8 cellular contexts compared by ENCODE assay signal in the genomic region with DNA sequence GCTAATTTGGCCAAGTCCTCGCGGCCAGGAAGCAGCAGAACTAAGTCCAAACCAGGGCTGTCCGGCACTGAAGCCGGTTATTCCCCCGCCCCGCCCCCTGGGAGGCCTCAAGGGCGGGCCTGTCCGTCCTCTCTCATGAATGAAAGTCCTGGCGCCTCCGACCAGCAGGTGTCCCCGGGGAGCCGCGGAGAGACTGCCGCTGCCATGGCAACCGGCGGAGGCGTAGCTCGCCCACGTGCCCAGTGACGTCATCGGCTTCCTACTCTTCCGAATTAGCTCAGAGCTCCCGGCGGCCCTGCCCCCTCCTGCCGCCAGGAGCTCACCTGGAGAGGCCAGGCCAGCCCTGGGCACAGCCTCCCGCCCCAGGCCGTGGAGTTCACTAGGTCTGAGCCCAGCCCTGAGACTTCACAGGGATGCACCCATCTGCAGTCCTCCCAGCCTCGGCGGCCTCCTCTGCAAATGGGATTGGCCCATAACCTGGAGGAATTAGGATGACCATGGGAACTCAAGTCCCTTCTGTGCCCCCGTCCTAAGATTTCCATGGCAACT. TPM values are rescaled to one million over a fixed set of nuclear protein-coding genes. Genes with fewer than 3 reads are reported as not detected.
DNase-seq lines count a peak whose midpoint lies in the region; ATAC-seq, FAIRE-seq and TF ChIP-seq lines count a peak whose summit lies in the region.

No MANE protein-coding gene starts in this region.

- DNase-seq in 8988T (peak; percentile 100), NCI-H2227 (lab: John Stamatoyannopoulos, UW; ENCODE audit: unreplicated experiment) (peak; percentile 98), bronchial epithelial cell (ENCODE audit: low read depth) (peak; percentile 94)

- H3K4me1 ChIP-seq in iPS-20b (ENCODE audit: insufficient read depth, low read length) = peaks cover 7% of the 10 kb centered on the region; the same call in 1 of the 2 replicates
- H3K4me1 ChIP-seq in skeletal muscle tissue (ENCODE audit: control insufficient read depth in 3 of 3, insufficient read depth in 3 of 3, low read length in 3 of 3) = peaks cover 14 to 29% (median 23%) of the 10 kb centered on the region in 3 donors

- H3K27ac ChIP-seq in iPS-20b (ENCODE audit: low read length) = peak overlapping the region; percentile 39
- H3K27ac ChIP-seq in skeletal muscle tissue (ENCODE audit: low read depth, low read length) = peak overlapping the region; percentile 40

- peak; percentile 38 for ATAC-seq in GM18519 (IDR thresholded peaks at IDR 0.05; ENCODE audit: low FRiP score, unreplicated experiment)
- ATAC-seq in HG03108 (IDR thresholded peaks at IDR 0.05; ENCODE audit: unreplicated experiment) = peak; percentile 39

- FAIRE-seq in bronchial epithelial cell (lab: Jason Lieb, UNC) = no peak

- H3K36me3 ChIP-seq in bronchial epithelial cell (ENCODE audit: control insufficient read depth, insufficient read depth, low read length) (peaks cover 8% of the 10 kb centered on the region), iPS-20b (ENCODE audit: insufficient read depth, low read depth, low read length) (peaks cover 13% of the 10 kb centered on the region), skeletal muscle tissue (ENCODE audit: control insufficient read depth in 3 of 3, insufficient read depth in 3 of 3, low read length in 3 of 3) (peaks cover 0 to 4% (median 3%) of the 10 kb centered on the region in 3 donors)

- H3K9me3 ChIP-seq in iPS-20b (ENCODE audit: insufficient read depth, low read depth, low read length) (no peaks in the 10 kb centered on the region), skeletal muscle tissue (ENCODE audit: control insufficient read depth in 3 of 3, low read length in 3 of 3) (no peaks in the 10 kb centered on the region)

- H3K9ac ChIP-seq in iPS-20b (ENCODE audit: low read depth, low read length) = peak overlapping the region; percentile 80; the same call in 1 of the 2 replicates
- peak overlapping the region in 2 of 3 donors; percentile 47 to 62 for H3K9ac ChIP-seq in skeletal muscle tissue (ENCODE audit: low read depth in 1 of 3, low read length in 3 of 3)

- H3K4me3 ChIP-seq in WI38 (ENCODE audit: low read depth, low read length) = peak overlapping the region; percentile 60
- H3K4me3 ChIP-seq in bronchial epithelial cell (ENCODE audit: low read depth, low read length) = peak overlapping the region; percentile 79
- peak overlapping the region; percentile 77 for H3K4me3 ChIP-seq in iPS-20b (ENCODE audit: low read length)
- peak overlapping the region; percentile 62 to 73 (median 69) for H3K4me3 ChIP-seq in skeletal muscle tissue (ENCODE audit: low read length in 3 of 3)

- peak; percentile 67 for TF ChIP-seq CTCF in WI38 (IDR thresholded peaks at IDR 0.05; ENCODE audit: low read depth, low read length)
- TF ChIP-seq CTCF in bronchial epithelial cell (IDR thresholded peaks at IDR 0.05; ENCODE audit: insufficient read depth, low read length, severe bottlenecking) = peak; percentile 84

- H3K27me3 ChIP-seq in bronchial epithelial cell (ENCODE audit: control insufficient read depth, insufficient read depth, low read length) = no peaks in the 10 kb centered on the region
- peaks cover 29% of the 10 kb centered on the region for H3K27me3 ChIP-seq in iPS-20b (ENCODE audit: insufficient read depth, low read length)
- peaks cover 10 to 25% (median 24%) of the 10 kb centered on the region in 3 donors for H3K27me3 ChIP-seq in skeletal muscle tissue (ENCODE audit: control insufficient read depth in 3 of 3, insufficient read depth in 3 of 3, low read length in 3 of 3)

RNA-seq across cellular contexts. Expression of a gene that starts 1.3 kb away (rescaled TPM):
- 12.1 and 14.2 TPM in 2 replicates for total RNA-seq in bronchial epithelial cell
- 6.8 TPM for total RNA-seq in skeletal muscle tissue

RNA-seq across cellular contexts. Expression of a gene that starts 13.7 kb away (rescaled TPM):
- 30.5 and 280 TPM in 2 replicates for total RNA-seq in bronchial epithelial cell
- 17.7 TPM for total RNA-seq in skeletal muscle tissue

RNA-seq across cellular contexts. Expression of a gene that starts 20.5 kb away (rescaled TPM):
- total RNA-seq in bronchial epithelial cell (3.4 and 4.6 TPM in 2 replicates), skeletal muscle tissue (3.1 TPM)

RNA-seq across cellular contexts. Expression of a gene that starts 21.2 kb away (rescaled TPM):
- 12.9 and 15.5 TPM in 2 replicates for total RNA-seq in bronchial epithelial cell
- 15.1 TPM for total RNA-seq in skeletal muscle tissue

RNA-seq across cellular contexts. Expression of a gene that starts 42.5 kb away (rescaled TPM):
- total RNA-seq in bronchial epithelial cell (1.3 and 2.3 TPM in 2 replicates), skeletal muscle tissue (2.1 TPM)

Comparison
In these comparisons a context has a peak if more than half of its experiments do, and no peak if none do; other contexts are left out.
1. Peak in every context shown above with its lines: DNase-seq, ATAC-seq, H3K4me3 ChIP-seq and H3K27ac ChIP-seq.